32 cellular contexts compared by ENCODE assay signal in genomic region chr1:153307221-153307600, GRCh38. TPM values are rescaled to one million over a fixed set of nuclear protein-coding genes. Genes with fewer than 3 reads are reported as not detected.
"Had no signal": no experiment of that assay in that cellular context is flagged by ENCODE, and none has a peak within 500 bp of the region (broad histone marks: within the 10 kb centered on the region; RNA-seq: fewer than 3 reads in every experiment).

No MANE protein-coding gene starts in this region.

- H3K27ac ChIP-seq: left ventricle myocardium inferior, neural progenitor cell, ovary, right atrium auricular region, right lobe of liver, stomach, testis, thyroid gland, transverse colon, upper lobe of left lung, vagina had no signal

- H3K4me1 ChIP-seq: left ventricle myocardium inferior, neural progenitor cell, right atrium auricular region, right lobe of liver, stomach, testis, thyroid gland, transverse colon, upper lobe of left lung, vagina had no signal

- H3K27me3 ChIP-seq: neural progenitor cell, ovary, right atrium auricular region, right lobe of liver, testis, thyroid gland, transverse colon, upper lobe of left lung, vagina had no signal

- H3K4me2 ChIP-seq: neural progenitor cell, smooth muscle cell had no signal

- H3K27ac Mint-ChIP-seq: mesothelial cell of epicardium; natural killer cell; nephron progenitor cell; neural progenitor cell; progenitor cell of endocrine pancreas; stimulated activated naive B cell treated with anti-CD40 and anti-IgM and Interleukin-4, amounts not matched to agents 10 μg/mL and 1 μg/mL and 100 μg/mL, for 72 hours had no signal

- H3K4me3 Mint-ChIP-seq: mesothelial cell of epicardium; naive B cell; natural killer cell; nephron progenitor cell; neural progenitor cell; stimulated activated naive B cell treated with anti-CD40 and anti-IgM and Interleukin-4, amounts not matched to agents 10 μg/mL and 1 μg/mL and 100 μg/mL, for 72 hours had no signal

- ATAC-seq: natural killer cell; stimulated activated naive B cell treated with anti-CD40 and anti-IgM and Interleukin-4, amounts not matched to agents 10 μg/mL and 1 μg/mL and 100 μg/mL, for 72 hours; stimulated activated naive CD8-positive, alpha-beta T cell treated with anti-CD3 and anti-CD28 coated beads, Interleukin-15, Interleukin-2, amounts not matched to agents 100 U/mL and 50 U/mL, for 24 hours had no signal

- H3K4me3 ChIP-seq: left ventricle myocardium inferior, lung, neural progenitor cell, ovary, right atrium auricular region, right lobe of liver, smooth muscle cell, stomach, testis, thyroid gland, transverse colon, upper lobe of left lung, vagina had no signal

- H2AFZ ChIP-seq: neural progenitor cell had no signal

- H3K9me3 ChIP-seq: left ventricle myocardium inferior, ovary, right atrium auricular region, right lobe of liver, stomach, testis, thyroid gland, transverse colon, upper lobe of left lung, vagina had no signal

- DNase-seq: islet precursor cell; left ventricle myocardium inferior; mesendoderm; naive B cell; natural killer cell; nephron progenitor cell; ovary; right lobe of liver; stimulated activated CD4-positive, alpha-beta T cell treated with anti-CD3 and anti-CD28 coated beads, Interleukin-15, amount 100 ng/mL, for 24 hours; stimulated activated CD4-positive, alpha-beta T cell treated with anti-CD3 and anti-CD28 coated beads, Interleukin-2, amount 100 ng/mL, for 24 hours; stimulated activated CD4-positive, alpha-beta T cell treated with anti-CD3 and anti-CD28 coated beads, Interleukin-4, amount 100 ng/mL, for 1 hour; stimulated activated naive B cell treated with anti-CD40 and anti-IgM and Interleukin-4, amounts not matched to agents 10 μg/mL and 1 μg/mL and 100 μg/mL, for 72 hours; stimulated activated naive CD8-positive, alpha-beta T cell treated with anti-CD3 and anti-CD28 coated beads, Interleukin-15, Interleukin-2, amounts not matched to agents 100 U/mL and 50 U/mL, for 24 hours; stomach; testis; thyroid gland; transverse colon; upper lobe of left lung had no signal

- H3K36me3 Mint-ChIP-seq: mesothelial cell of epicardium; naive B cell; natural killer cell; neural progenitor cell; stimulated activated naive B cell treated with anti-CD40 and anti-IgM and Interleukin-4, amounts not matched to agents 10 μg/mL and 1 μg/mL and 100 μg/mL, for 72 hours had no signal

- H3K9ac ChIP-seq: neural progenitor cell had no signal

- H3K4me1 Mint-ChIP-seq: mesothelial cell of epicardium; natural killer cell; nephron progenitor cell; neural progenitor cell; stimulated activated naive B cell treated with anti-CD40 and anti-IgM and Interleukin-4, amounts not matched to agents 10 μg/mL and 1 μg/mL and 100 μg/mL, for 72 hours had no signal

- H3K36me3 ChIP-seq: left ventricle myocardium inferior, neural progenitor cell, ovary, right atrium auricular region, right lobe of liver, stomach, thyroid gland, transverse colon, upper lobe of left lung, vagina had no signal

- H3K9me3 Mint-ChIP-seq: mesothelial cell of epicardium; naive B cell; natural killer cell; neural progenitor cell; stimulated activated naive B cell treated with anti-CD40 and anti-IgM and Interleukin-4, amounts not matched to agents 10 μg/mL and 1 μg/mL and 100 μg/mL, for 72 hours had no signal

RNA-seq across cellular contexts. Expression of gene PGLYRP3, which starts 5.5 kb away (rescaled TPM):
- total RNA-seq: kidney epithelial cell, left ventricle myocardium inferior, lung, mesothelial cell of epicardium, mononuclear cell, natural killer cell, omental fat pad, ovary, progenitor cell of endocrine pancreas, pulmonary artery endothelial cell, renal cortical epithelial cell, right atrium auricular region, right lobe of liver, skeletal muscle tissue, smooth muscle cell, stomach, testis, thyroid gland, transverse colon, upper lobe of left lung, urinary bladder had no signal
- polyA plus RNA-seq: lung, ovary, urinary bladder had no signal

RNA-seq across cellular contexts. Expression of gene PGLYRP4, which starts 41.4 kb away (rescaled TPM):
- total RNA-seq: left ventricle myocardium inferior, mesothelial cell of epicardium, mononuclear cell, natural killer cell, omental fat pad, ovary, progenitor cell of endocrine pancreas, pulmonary artery endothelial cell, renal cortical epithelial cell, right atrium auricular region, right lobe of liver, skeletal muscle tissue, stomach, thyroid gland, transverse colon, upper lobe of left lung, urinary bladder had no signal
- polyA plus RNA-seq: ovary had no signal

RNA-seq across cellular contexts. Expression of gene LORICRIN, which starts 47.7 kb away (rescaled TPM):
- total RNA-seq: kidney epithelial cell, left ventricle myocardium inferior, lung, mesothelial cell of epicardium, mononuclear cell, natural killer cell, omental fat pad, progenitor cell of endocrine pancreas, pulmonary artery endothelial cell, renal cortical epithelial cell, right atrium auricular region, right lobe of liver, skeletal muscle tissue, smooth muscle cell, stomach, thyroid gland, transverse colon, upper lobe of left lung, urinary bladder, vagina had no signal
- polyA plus RNA-seq: lung, smooth muscle cell, stomach, urinary bladder had no signal
